In genomic region chr5:129413570-129413969, GRCh38 we compare ENCODE assay signal across 9 cellular contexts. TPM values are rescaled to one million over a fixed set of nuclear protein-coding genes. Genes with fewer than 3 reads are reported as not detected.
"Had no signal": no experiment of that assay in that cellular context is flagged by ENCODE, and none has a peak within 500 bp of the region (broad histone marks: within the 10 kb centered on the region; RNA-seq: fewer than 3 reads in every experiment).

No MANE protein-coding gene starts in this region.

- ATAC-seq: HepG2, K562 had no signal

- H3K27ac Mint-ChIP-seq: IgD-negative memory B cell had no signal

- H3K27ac ChIP-seq: HL-60, KMS-11 had no signal

- H3K4me3 ChIP-seq: K562 had no signal

- H3K27me3 Mint-ChIP-seq: IgD-negative memory B cell had no signal

- H3K4me1 Mint-ChIP-seq: IgD-negative memory B cell had no signal

- H3K4me3 Mint-ChIP-seq: IgD-negative memory B cell had no signal

- DNase-seq: IMR-90, KBM-7, KG1 had no signal

- H3K36me3 Mint-ChIP-seq: IgD-negative memory B cell had no signal

RNA-seq across cellular contexts. Expression of gene ADAMTS19, which starts 46.5 kb away (rescaled TPM):
- total RNA-seq: HepG2, HT-29, K562 had no signal
